In genomic region chr5:997001-997474, GRCh38 we compare ENCODE assay signal across 9 cellular contexts. TPM values are rescaled to one million over a fixed set of nuclear protein-coding genes. Genes with fewer than 3 reads are reported as not detected.
DNase-seq lines count a peak whose midpoint lies in the region; ATAC-seq and TF ChIP-seq lines count a peak whose summit lies in the region.
"Had no signal": no experiment of that assay in that cellular context is flagged by ENCODE, and none has a peak within 500 bp of the region (broad histone marks: within the 10 kb centered on the region; RNA-seq: fewer than 3 reads in every experiment).

No MANE protein-coding gene starts in this region.

- H4K91ac ChIP-seq in trophoblast cell (ENCODE audit: low read depth, low read length), result no peak overlapping the region

- no peak overlapping the region for H3K9ac ChIP-seq in trophoblast cell (ENCODE audit: low read length)

- H4K8ac ChIP-seq in trophoblast cell (ENCODE audit: low read depth, low read length), result no peak overlapping the region

- H3K4me3 ChIP-seq in sigmoid colon (no peak overlapping the region), trophoblast cell (ENCODE audit: low read depth, low read length) (no peak overlapping the region)

- H3K27me3 ChIP-seq in sigmoid colon (no peaks in the 10 kb centered on the region), trophoblast cell (ENCODE audit: insufficient read depth, low read length) (no peaks in the 10 kb centered on the region)

- no peak overlapping the region for H4K12ac ChIP-seq in trophoblast cell (ENCODE audit: low read depth, low read length)

- no peaks in the 10 kb centered on the region for H3K79me1 ChIP-seq in trophoblast cell (ENCODE audit: low read length)

- H3K14ac ChIP-seq in trophoblast cell (ENCODE audit: low read length), result no peak overlapping the region

- intact Hi-C loops in sigmoid colon (cut with DNase I), result no loop called here

- H3K4me1 ChIP-seq in sigmoid colon (peaks cover 0 to 25% (median 14%) of the 10 kb centered on the region in 4 donors), trophoblast cell (ENCODE audit: control insufficient read depth in 1 of 2, insufficient read depth in 2 of 2, low read length in 2 of 2) (peaks cover 0 to 8% of the 10 kb centered on the region in 2 experiments)

- H3K27ac ChIP-seq in sigmoid colon, result peak overlapping the region; percentile 2 to 38 (median 27)
- no peak overlapping the region for H3K27ac ChIP-seq in trophoblast cell (ENCODE audit: low read depth, low read length)

- H2BK120ac ChIP-seq in trophoblast cell (ENCODE audit: insufficient read depth, low read length, poor library complexity), result no peak overlapping the region

- H2AK5ac ChIP-seq in trophoblast cell (ENCODE audit: low read length), result no peak overlapping the region

- no peaks in the 10 kb centered on the region for H3K79me2 ChIP-seq in trophoblast cell (ENCODE audit: control insufficient read depth, insufficient read depth, low read length, poor library complexity)

- no peak overlapping the region for H3K23ac ChIP-seq in trophoblast cell (ENCODE audit: low read length)

- TF ChIP-seq CTCF in sigmoid colon (IDR thresholded peaks at IDR 0.05), result no peak

- no peak overlapping the region for H3K4me2 ChIP-seq in trophoblast cell (ENCODE audit: low read length)

- H3K9me3 ChIP-seq in sigmoid colon, result no peaks in the 10 kb centered on the region
- no peaks in the 10 kb centered on the region for H3K9me3 ChIP-seq in trophoblast cell (ENCODE audit: insufficient read depth, low read depth, low read length)

- in situ Hi-C loops in SK-MEL-5 (cut with HindIII; ENCODE audit: low pct_unique_long_range_greater_than_20kb, low sequenced_read_pairs), result no loop called here

- H2AFZ ChIP-seq in trophoblast cell (ENCODE audit: insufficient read depth, low read length, poor library complexity), result no peak overlapping the region

- no peak for TF ChIP-seq EP300 in sigmoid colon (IDR thresholded peaks at IDR 0.05)

- TF ChIP-seq POLR2A in sigmoid colon (IDR thresholded peaks at IDR 0.05), result no peak

- H2BK12ac ChIP-seq in trophoblast cell (ENCODE audit: low read length), result no peak overlapping the region

- H2BK5ac ChIP-seq in trophoblast cell (ENCODE audit: low read depth, low read length, poor library complexity), result no peak overlapping the region

- no peaks in the 10 kb centered on the region for H3K36me3 ChIP-seq in sigmoid colon
- no peaks in the 10 kb centered on the region for H3K36me3 ChIP-seq in trophoblast cell (ENCODE audit: control insufficient read depth in 1 of 2, insufficient read depth in 2 of 2, low read length in 2 of 2)

- no peak overlapping the region for H3K4ac ChIP-seq in trophoblast cell (ENCODE audit: low read depth, low read length)

- no peak for ATAC-seq in GM21723 (IDR thresholded peaks at IDR 0.05; ENCODE audit: unreplicated experiment)

- WGBS in sigmoid colon, 2 donors, result 24 to 27% methylated on average over 4 of the region's 4 CpGs
- WGBS in trophoblast cell (ENCODE audit: extremely low coverage, insufficient coverage, insufficient read length), result no CpG with 5 or more reads among the region's 4 CpGs

- peak; percentile 48 for DNase-seq in SIG-M5 treated with dmso at 0.1 percent for 504 hours (lab: John Stamatoyannopoulos, UW; ENCODE audit: unreplicated experiment)
- no peak for DNase-seq in SIG-M5 (lab: John Stamatoyannopoulos, UW)
- DNase-seq in SK-MEL-5 (ENCODE audit: low read depth, low spot score), result peak; percentile 68
- peak; percentile 23 for DNase-seq in glomerular visceral epithelial cell (ENCODE audit: extremely low spot score)
- peak; percentile 73 for DNase-seq in sigmoid colon
- DNase-seq in trophoblast cell, result no peak
- DNase-seq in superior temporal gyrus (ENCODE audit: extremely low spot score), result no peak

- H3K18ac ChIP-seq in trophoblast cell (ENCODE audit: low read length), result no peak overlapping the region

RNA-seq across cellular contexts. Expression of gene NKD2, which starts 11.6 kb away (rescaled TPM):
- 1.9 and 3.0 TPM in 2 replicates for total RNA-seq in SK-MEL-5 (2014; rRNA removed; shearing (Covaris generic))
- 6.3 and 14.6 TPM in 2 replicates for polyA plus RNA-seq in SK-MEL-5 (2015; cell fraction: cytosol; rRNA removed)
- polyA plus RNA-seq in SK-MEL-5 (2015; cell fraction: nucleus; rRNA removed), result 54.2 and 102 TPM in 2 replicates
- total RNA-seq in sigmoid colon, result 1 to 10 TPM in 3 of 4 donors, under 1 TPM in 1; 0.71 to 4.4 (median 2.0) TPM
- polyA plus RNA-seq in sigmoid colon, result 1 to 10 TPM in 2 of 3 donors, under 1 TPM in 1; 0.60 to 4.0 (median 1.8) TPM
- 6.0 and 6.6 TPM in 2 replicates for polyA plus RNA-seq in trophoblast cell (2013)
- polyA plus RNA-seq: AG04450 had no signal

Comparison
In these comparisons a context has a peak if more than half of its experiments do, and no peak if none do; other contexts are left out.
1. DNase-seq: peak in SIG-M5 treated with dmso at 0.1 percent for 504 hours (single experiment), SK-MEL-5 (single experiment), glomerular visceral epithelial cell (single experiment) and sigmoid colon (single experiment); none in SIG-M5 (single experiment), trophoblast cell (0 of 2) and superior temporal gyrus (single experiment).